In genomic region chr6:6300383-6300782, GRCh38 we compare ENCODE assay signal across 1 cellular context. TPM values are rescaled to one million over a fixed set of nuclear protein-coding genes. Genes with fewer than 3 reads are reported as not detected.
"Had no signal": no experiment of that assay in that cellular context is flagged by ENCODE, and none has a peak within 500 bp of the region (broad histone marks: within the 10 kb centered on the region; RNA-seq: fewer than 3 reads in every experiment).

No MANE protein-coding gene starts in this region.

RNA-seq across cellular contexts. Expression of gene F13A1, which starts 20.1 kb away (rescaled TPM):
- total RNA-seq: M059J had no signal
